Comparison of ENCODE assay signal across 9 cellular contexts in genomic region chr22:36355894-36356293, GRCh38. TPM values are rescaled to one million over a fixed set of nuclear protein-coding genes. Genes with fewer than 3 reads are reported as not detected.
A peak's percentile ranks its signal among the peaks of the same experiment; 100 is the strongest.
DNase-seq lines count a peak whose midpoint lies in the region; ATAC-seq and TF ChIP-seq lines count a peak whose summit lies in the region.
"Had no signal": no experiment of that assay in that cellular context is flagged by ENCODE, and none has a peak within 500 bp of the region (broad histone marks: within the 10 kb centered on the region; RNA-seq: fewer than 3 reads in every experiment).

No MANE protein-coding gene starts in this region.

- no peaks in the 10 kb centered on the region for H3K9me3 Mint-ChIP-seq in activated CD4-positive, alpha-beta T cell treated with anti-CD3 and anti-CD28 coated beads, Interleukin-2, amount 10 ng/mL, durations not matched to agents 24 days and 14 days

- no peak overlapping the region for H3K4me3 ChIP-seq in adrenal gland
- peak overlapping the region in 1 of 2 experiments; percentile 64 for H3K4me3 ChIP-seq in mesenchymal stem cell (ENCODE audit: insufficient read depth in 1 of 2, low read depth in 1 of 2, low read length in 2 of 2)
- H3K4me3 ChIP-seq in thoracic aorta = peak overlapping the region; percentile 54

- H2BK120ac ChIP-seq in mesenchymal stem cell (ENCODE audit: low read depth, low read length) = no peak overlapping the region

- H3K27ac ChIP-seq in adrenal gland = peak overlapping the region in 4 of 5 donors; percentile 75 to 98 (median 88)
- peak overlapping the region; percentile 85 for H3K27ac ChIP-seq in mesenchymal stem cell (ENCODE audit: low read length, poor library complexity, severe bottlenecking)
- peak overlapping the region; percentile 92 to 97 for H3K27ac ChIP-seq in thoracic aorta

- no peaks in the 10 kb centered on the region for H3K27me3 ChIP-seq in adrenal gland
- no peaks in the 10 kb centered on the region for H3K27me3 ChIP-seq in mesenchymal stem cell (ENCODE audit: control insufficient read depth in 1 of 2, insufficient read depth in 1 of 2, low read length in 2 of 2)
- H3K27me3 ChIP-seq in thoracic aorta (replicated peaks; ENCODE audit: insufficient read depth) = no peaks in the 10 kb centered on the region

- peak; percentile 64 for DNase-seq in activated CD4-positive, alpha-beta T cell treated with anti-CD3 and anti-CD28 coated beads, Interleukin-2, amount 10 ng/mL, durations not matched to agents 24 days and 14 days
- no peak for DNase-seq in activated CD4-positive, alpha-beta T cell treated with anti-CD3 and anti-CD28 coated beads, Interleukin-2, amount 50 U/mL, for 4 hours
- DNase-seq in adrenal gland = peak in 2 of 7 donors; percentile 49 to 57
- DNase-seq in mesenchymal stem cell = no peak
- DNase-seq in thoracic aorta (ENCODE audit: low spot score) = no peak
- no peak for DNase-seq in stimulated activated naive CD4-positive, alpha-beta T cell treated with Interleukin-2 at 50 U/mL for 16 hours (lab: John Stamatoyannopoulos, UW)
- no peak for DNase-seq in glomerular visceral epithelial cell (ENCODE audit: extremely low spot score)
- DNase-seq: NCI-H146 had no signal

- H4K91ac ChIP-seq in mesenchymal stem cell (ENCODE audit: low read length) = no peak overlapping the region

- peaks cover 75% of the 10 kb centered on the region for H3K4me1 Mint-ChIP-seq in activated CD4-positive, alpha-beta T cell treated with anti-CD3 and anti-CD28 coated beads, Interleukin-2, amount 10 ng/mL, durations not matched to agents 24 days and 14 days

- 53 to 68% (median 58%) methylated on average over 6 of the region's 6 CpGs for WGBS in adrenal gland, 4 donors
- WGBS in mesenchymal stem cell = 93% methylated on average over 6 of the region's 6 CpGs

- H3K4me1 ChIP-seq in adrenal gland (replicated peaks in 1 of 2) (peaks cover 70 to 87% of the 10 kb centered on the region in 2 donors), mesenchymal stem cell (ENCODE audit: control insufficient read depth, insufficient read depth, low read depth, low read length) (peaks cover 54% of the 10 kb centered on the region), thoracic aorta (ENCODE audit: control insufficient read depth in 1 of 2, low read depth in 2 of 2) (peaks cover 81 to 96% of the 10 kb centered on the region in 2 donors)

- H2AFZ ChIP-seq in mesenchymal stem cell (ENCODE audit: low read depth, low read length) = no peak overlapping the region

- H3K27me3 Mint-ChIP-seq in activated CD4-positive, alpha-beta T cell treated with anti-CD3 and anti-CD28 coated beads, Interleukin-2, amount 10 ng/mL, durations not matched to agents 24 days and 14 days = no peaks in the 10 kb centered on the region

- no peak overlapping the region for H4K8ac ChIP-seq in mesenchymal stem cell (ENCODE audit: low read length)

- H2BK15ac ChIP-seq in mesenchymal stem cell (ENCODE audit: low read depth, poor library complexity, severe bottlenecking) = no peak overlapping the region

- no peaks in the 10 kb centered on the region for H3K79me1 ChIP-seq in mesenchymal stem cell (replicated peaks; ENCODE audit: low read length, poor library complexity, severe bottlenecking)

- no peak overlapping the region for H3K4ac ChIP-seq in mesenchymal stem cell (ENCODE audit: low read depth in 1 of 2, low read length in 2 of 2)

- H3K9ac ChIP-seq in mesenchymal stem cell (ENCODE audit: low read length) = peak overlapping the region; percentile 88

- H3K4me2 ChIP-seq in mesenchymal stem cell (ENCODE audit: low read length, poor library complexity, severe bottlenecking) = no peak overlapping the region

- H3K9me3 ChIP-seq in adrenal gland (replicated peaks in 1 of 3) = no peaks in the 10 kb centered on the region
- H3K9me3 ChIP-seq in mesenchymal stem cell (ENCODE audit: control insufficient read depth, low read length) = no peaks in the 10 kb centered on the region
- no peaks in the 10 kb centered on the region for H3K9me3 ChIP-seq in thoracic aorta

- intact Hi-C loops in activated CD4-positive, alpha-beta T cell treated with anti-CD3 and anti-CD28 coated beads, Interleukin-2, amount 10 ng/mL, durations not matched to agents 24 days and 14 days (cut with micrococcal nuclease) = loop anchor here (2.0 kb wide), 1 partner anchor 17 kb away; no protein-coding TSS in a partner anchor
- intact Hi-C loops in adrenal gland (cut with DNase I) = no loop called here

- no peak overlapping the region for H2BK12ac ChIP-seq in mesenchymal stem cell (ENCODE audit: low read length in 2 of 2)

- no peak for TF ChIP-seq POLR2A in adrenal gland (IDR thresholded peaks at IDR 0.05)

- peak overlapping the region in 1 of 2 experiments; percentile 10 for H3K23ac ChIP-seq in mesenchymal stem cell (ENCODE audit: low read length in 2 of 2)

- no peak overlapping the region for H3K14ac ChIP-seq in mesenchymal stem cell (ENCODE audit: low read length in 2 of 2)

- ATAC-seq in thoracic aorta (ENCODE audit: insufficient number of reproducible peaks, low FRiP score, low read depth) (no peak), HG03175 (IDR thresholded peaks at IDR 0.05; ENCODE audit: unreplicated experiment) (no peak)

- H3K27ac Mint-ChIP-seq in activated CD4-positive, alpha-beta T cell treated with anti-CD3 and anti-CD28 coated beads, Interleukin-2, amount 10 ng/mL, durations not matched to agents 24 days and 14 days = peak overlapping the region; percentile 91

- H2AK5ac ChIP-seq in mesenchymal stem cell (ENCODE audit: low read length, severe bottlenecking) = peak overlapping the region; percentile 31

- H3K36me3 ChIP-seq in adrenal gland (replicated peaks in 1 of 2) (no peaks in the 10 kb centered on the region), mesenchymal stem cell (ENCODE audit: control insufficient read depth in 1 of 2, insufficient read depth in 2 of 2, low read depth in 1 of 2, low read length in 2 of 2) (peaks cover 0 to 28% of the 10 kb centered on the region in 2 experiments), thoracic aorta (peaks cover 6% of the 10 kb centered on the region)

- peak overlapping the region; percentile 75 for H3K4me3 Mint-ChIP-seq in activated CD4-positive, alpha-beta T cell treated with anti-CD3 and anti-CD28 coated beads, Interleukin-2, amount 10 ng/mL, durations not matched to agents 24 days and 14 days

- peak overlapping the region; percentile 63 for H2BK5ac ChIP-seq in mesenchymal stem cell (ENCODE audit: low read depth, low read length, poor library complexity, severe bottlenecking)

- peak overlapping the region in 1 of 2 experiments; percentile 46 for H3K18ac ChIP-seq in mesenchymal stem cell (ENCODE audit: low read depth in 1 of 2, low read length in 2 of 2)

- TF ChIP-seq CTCF in adrenal gland (IDR thresholded peaks at IDR 0.05) (no peak), thoracic aorta (IDR thresholded peaks at IDR 0.05) (no peak)

- peaks cover 35% of the 10 kb centered on the region for H3K36me3 Mint-ChIP-seq in activated CD4-positive, alpha-beta T cell treated with anti-CD3 and anti-CD28 coated beads, Interleukin-2, amount 10 ng/mL, durations not matched to agents 24 days and 14 days (ENCODE audit: low read depth)

RNA-seq across cellular contexts. Expression of gene MYH9, which starts 31.9 kb away (rescaled TPM):
- 625 and 633 TPM in 2 replicates for total RNA-seq in activated CD4-positive, alpha-beta T cell treated with anti-CD3 and anti-CD28 coated beads, Interleukin-2, amount 10 ng/mL, durations not matched to agents 24 days and 14 days
- 100 to 1,000 TPM; 294 to 427 (median 369) TPM for total RNA-seq in adrenal gland
- 100 to 1,000 TPM in 2 of 3 donors, 10 to 100 TPM in 1; 96.2 to 164 (median 133) TPM for polyA plus RNA-seq in adrenal gland
- polyA plus RNA-seq in mesenchymal stem cell (2013, experiment 1 of 2) = 369 TPM
- polyA plus RNA-seq in mesenchymal stem cell (2013, experiment 2 of 2) = 336 TPM
- 1,000 to 10,000 TPM; 1,447 to 1,631 TPM for total RNA-seq in thoracic aorta
